ENCODE assay signal across 9 cellular contexts in the genomic region with DNA sequence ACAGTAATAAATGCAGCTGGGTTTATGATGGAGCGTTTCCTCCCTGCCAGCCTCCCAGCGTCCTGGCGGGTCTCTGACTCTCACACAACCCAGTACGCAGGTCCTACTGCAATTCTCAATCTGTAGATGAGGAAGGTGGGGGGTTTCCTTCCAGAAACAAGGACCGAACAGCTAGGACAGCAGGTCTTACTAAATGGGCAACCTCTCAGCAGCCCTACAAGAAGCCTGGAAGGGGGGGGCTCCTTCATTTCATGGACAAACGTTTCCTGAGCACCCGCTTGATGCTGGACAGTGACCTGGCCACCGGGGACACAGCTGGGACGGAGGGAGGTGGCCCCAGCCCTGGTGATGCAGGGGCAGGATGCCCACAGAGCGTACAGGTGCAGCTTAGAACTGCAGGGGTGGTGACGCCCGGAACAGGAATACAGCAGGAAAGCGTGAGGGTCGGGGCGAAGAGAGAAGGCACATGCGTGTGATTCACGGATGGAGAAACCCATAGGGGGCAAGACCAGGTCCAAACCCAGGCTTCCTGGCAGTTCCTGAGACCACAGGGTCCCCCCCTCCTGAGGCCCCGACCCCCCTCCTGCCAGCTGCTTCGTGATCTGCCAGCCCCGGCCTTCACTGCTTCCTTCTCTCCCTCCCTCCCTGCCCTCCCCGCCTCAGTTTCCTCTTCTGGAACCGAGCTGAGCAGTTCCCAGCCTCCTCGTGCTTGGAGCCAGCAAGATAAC. TPM values are rescaled to one million over a fixed set of nuclear protein-coding genes. Genes with fewer than 3 reads are reported as not detected.
DNase-seq lines count a peak whose midpoint lies in the region; TF ChIP-seq lines count a peak whose summit lies in the region.
"Had no signal": no experiment of that assay in that cellular context is flagged by ENCODE, and none has a peak within 500 bp of the region (broad histone marks: within the 10 kb centered on the region; RNA-seq: fewer than 3 reads in every experiment).

No MANE protein-coding gene starts in this region.

- TF ChIP-seq CTCF in H9 (conservative IDR thresholded peaks at IDR 0.05): no peak
- TF ChIP-seq CTCF in fibroblast of lung (conservative IDR thresholded peaks at IDR 0.05 in 1 of 2, IDR thresholded peaks at IDR 0.05 in 1 of 2; ENCODE audit: low read depth in 1 of 2, low read length in 2 of 2): no peak
- TF ChIP-seq CTCF in sigmoid colon (IDR thresholded peaks at IDR 0.05): no peak

- no peaks in the 10 kb centered on the region for H3K9me3 ChIP-seq in H9 (ENCODE audit: control insufficient read depth, low read depth, low read length)
- H3K9me3 ChIP-seq in fibroblast of lung (ENCODE audit: control insufficient read depth, insufficient read depth, low read depth, low read length): no peaks in the 10 kb centered on the region
- H3K9me3 ChIP-seq in sigmoid colon: no peaks in the 10 kb centered on the region

- no peak overlapping the region for H3K23ac ChIP-seq in H9 (ENCODE audit: insufficient read length, low read depth, low read length)

- no peak overlapping the region for H4K91ac ChIP-seq in H9 (ENCODE audit: insufficient read length, low read depth, low read length)

- peak overlapping the region in 1 of 4 experiments; percentile 7 for H3K4me3 ChIP-seq in fibroblast of lung (replicated peaks in 1 of 4; ENCODE audit: control extremely low read depth in 1 of 4, insufficient read depth in 1 of 4, low read depth in 3 of 4, low read length in 4 of 4)
- peak overlapping the region in 3 of 4 donors; percentile 41 to 53 (median 48) for H3K4me3 ChIP-seq in sigmoid colon

- H4K5ac ChIP-seq in H9 (ENCODE audit: insufficient read length, low read depth, low read length): no peak overlapping the region

- H3K36me3 Mint-ChIP-seq in H9 (ENCODE audit: insufficient read depth in 1 of 3, low read depth in 3 of 3): 0 out of 7 replicates have a peak, but pooled peaks cover 0 to 2% (median 0%) of the 10 kb centered on the region in 3 experiments

- H3K9ac ChIP-seq in H9 (ENCODE audit: extremely low read depth, insufficient read length, low read length) (no peak overlapping the region), fibroblast of lung (ENCODE audit: insufficient read depth, low read length) (no peak overlapping the region)

- H3T11ph ChIP-seq in H9 (ENCODE audit: low read length): no peak overlapping the region

- TF ChIP-seq EP300 in sigmoid colon (IDR thresholded peaks at IDR 0.05): no peak

- H3K14ac ChIP-seq in H9 (ENCODE audit: insufficient read depth, low read length): no peak overlapping the region

- H3K36me3 ChIP-seq in fibroblast of lung (ENCODE audit: control insufficient read depth, insufficient read depth, low read length) (no peaks in the 10 kb centered on the region), sigmoid colon (no peaks in the 10 kb centered on the region)

- H3K79me1 ChIP-seq in H9 (ENCODE audit: insufficient read depth, low read depth, low read length, poor library complexity, severe bottlenecking): no peaks in the 10 kb centered on the region

- H3K9me3 Mint-ChIP-seq in H9: no peaks in the 10 kb centered on the region

- no peak overlapping the region for H3K4ac ChIP-seq in H9 (ENCODE audit: low read depth, low read length)

- H3K4me2 ChIP-seq in H9 (ENCODE audit: insufficient read depth, insufficient read length, low read length) (peak overlapping the region; percentile 48), fibroblast of lung (ENCODE audit: extremely low read depth, insufficient read depth, low read length) (peak overlapping the region; percentile 35)

- H4K20me1 ChIP-seq in H9 (ENCODE audit: control insufficient read depth, insufficient read depth, insufficient read length) (no peaks in the 10 kb centered on the region), fibroblast of lung (ENCODE audit: control insufficient read depth, extremely low read depth, insufficient read depth, low read length) (no peaks in the 10 kb centered on the region)

- H3K27ac ChIP-seq in H9 (ENCODE audit: insufficient read length, low read depth, low read length) (no peak overlapping the region), fibroblast of lung (ENCODE audit: insufficient read depth, low read length) (no peak overlapping the region), sigmoid colon (no peak overlapping the region), caudate nucleus (ENCODE audit: low read depth, low read length) (no peak overlapping the region)

- no peak overlapping the region for H4K8ac ChIP-seq in H9 (replicated peaks; ENCODE audit: insufficient read length, low read depth, low read length)

- peaks cover 20% of the 10 kb centered on the region for H3K27me3 Mint-ChIP-seq in H9 (ENCODE audit: low read depth)

- intact Hi-C loops in sigmoid colon (cut with DNase I): no loop called here

- no peak overlapping the region for H2BK20ac ChIP-seq in H9 (ENCODE audit: low read depth, low read length, poor library complexity, severe bottlenecking)

- H2BK12ac ChIP-seq in H9 (ENCODE audit: insufficient read length, low read depth, low read length): no peak overlapping the region

- no peak for TF ChIP-seq POLR2A in sigmoid colon (IDR thresholded peaks at IDR 0.05)

- H2BK5ac ChIP-seq in H9 (ENCODE audit: insufficient read length, low read length): no peak overlapping the region

- no peak overlapping the region for H2BK15ac ChIP-seq in H9 (ENCODE audit: low read depth, low read length)

- H2AK5ac ChIP-seq in H9 (ENCODE audit: insufficient read length, low read length): no peak overlapping the region

- no peak overlapping the region for H3K56ac ChIP-seq in H9 (ENCODE audit: insufficient read length, low read depth, low read length)

- DNase-seq in H9 (no peak), RKO (ENCODE audit: low spot score) (peak; percentile 14), fibroblast of lung (ENCODE audit: low read depth in 2 of 2) (no peak), sigmoid colon (peak; percentile 64), NCI-H510A treated with DMSO at 0.1 percent for 48 hours (lab: John Stamatoyannopoulos, UW) (no peak), caudate nucleus (lab: John Stamatoyannopoulos, UW) (no peak), GF-D8 (lab: John Stamatoyannopoulos, UW) (no peak), kidney glomerular epithelial cell (lab: John Stamatoyannopoulos, UW) (no peak)
- DNase-seq: GOT3 had no signal

- H3K18ac ChIP-seq in H9 (ENCODE audit: insufficient read length, low read depth, low read length): no peak overlapping the region

- H2AFZ ChIP-seq in H9 (ENCODE audit: low read length) (no peak overlapping the region), fibroblast of lung (ENCODE audit: low read length) (no peak overlapping the region)

- peak overlapping the region; percentile 75 to 89 for H3K4me3 Mint-ChIP-seq in H9

- no peaks in the 10 kb centered on the region; the same call in 1 of the 2 replicates for H3K27me3 ChIP-seq in H9 (ENCODE audit: insufficient read depth, low read length)
- peaks cover 13% of the 10 kb centered on the region for H3K27me3 ChIP-seq in fibroblast of lung (ENCODE audit: control insufficient read depth, insufficient read depth, low read length)
- H3K27me3 ChIP-seq in sigmoid colon: peaks cover 28 to 74% (median 71%) of the 10 kb centered on the region in 3 donors

- H2BK120ac ChIP-seq in H9 (ENCODE audit: low read depth, low read length, poor library complexity, severe bottlenecking): no peak overlapping the region

- H3K27ac Mint-ChIP-seq in H9: peak overlapping the region in 1 of 3 experiments; percentile 46; a peak in 1 of 7 replicates

- no peaks in the 10 kb centered on the region; the same call in 1 of the 2 replicates for H3K4me1 ChIP-seq in H9 (ENCODE audit: insufficient read depth, low read length)
- no peaks in the 10 kb centered on the region for H3K4me1 ChIP-seq in fibroblast of lung (ENCODE audit: control insufficient read depth, extremely low read depth, insufficient read depth, low read length)
- H3K4me1 ChIP-seq in sigmoid colon: peaks cover 0 to 24% (median 21%) of the 10 kb centered on the region in 4 donors

- H3K79me2 ChIP-seq in H9 (ENCODE audit: insufficient read depth, low read length): no peaks in the 10 kb centered on the region
- no peaks in the 10 kb centered on the region for H3K79me2 ChIP-seq in fibroblast of lung (ENCODE audit: control insufficient read depth, insufficient read depth, low read length)

- peaks cover 9 to 18% of the 10 kb centered on the region in 2 experiments for H3K4me1 Mint-ChIP-seq in H9

- peaks cover 5% of the 10 kb centered on the region for H3K23me2 ChIP-seq in H9 (ENCODE audit: insufficient read length, low read depth, low read length, poor library complexity, severe bottlenecking)

- WGBS in H9 (ENCODE audit: extremely low coverage, insufficient read length, low lambda C conversion rate): no CpG with 5 or more reads among the region's 23 CpGs
- 2 to 5% methylated on average over 23 of the region's 23 CpGs for WGBS in sigmoid colon, 2 donors

RNA-seq across cellular contexts. Expression of gene C2CD4C, which starts 0.7 kb away (rescaled TPM):
- total RNA-seq in H9 (2021) (14.6 and 15.4 TPM in 2 replicates), fibroblast of lung (under 0.01 and 0.17 TPM in 2 replicates), sigmoid colon (1 to 10 TPM in 1 of 4 donors, under 1 TPM in 3; 0.55 to 1.2 (median 0.76) TPM)
- polyA plus RNA-seq in fibroblast of lung (0.05 TPM in 1 of 2 replicates, not detected in the other), sigmoid colon (under 1 TPM in 2 of 3 donors, not detected in 1; under 0.01 to 0.96 TPM)
- 0.10 TPM in 1 of 2 replicates, not detected in the other for polyA plus RNA-seq in fibroblast of lung (2012)
- polyA minus RNA-seq in fibroblast of lung (ENCODE audit: low replicate concordance): not detected in 2 replicates

RNA-seq across cellular contexts. Expression of gene SHC2, which starts 51.2 kb away (rescaled TPM):
- total RNA-seq in H9 (2021) (16.6 and 18.0 TPM in 2 replicates), fibroblast of lung (2.5 and 3.3 TPM in 2 replicates), sigmoid colon (10 to 100 TPM; 17.8 to 49.9 (median 24.9) TPM)
- polyA plus RNA-seq in fibroblast of lung (0.02 and 0.28 TPM in 2 replicates), sigmoid colon (10 to 100 TPM in 1 of 3 donors, 1 to 10 TPM in 2; 1.8 to 10.8 (median 9.3) TPM)
- polyA plus RNA-seq in fibroblast of lung (2012): 0.23 and 0.63 TPM in 2 replicates
- polyA minus RNA-seq in fibroblast of lung (ENCODE audit: low replicate concordance): 0.59 and 0.85 TPM in 2 replicates

Comparison
In these comparisons a context has a peak if more than half of its experiments do, and no peak if none do; other contexts are left out.
1. DNase-seq: peak in RKO (single experiment) and sigmoid colon (single experiment); none in H9 (single experiment), fibroblast of lung (0 of 2), NCI-H510A treated with DMSO at 0.1 percent for 48 hours (single experiment), caudate nucleus (0 of 61), GF-D8 (single experiment) and kidney glomerular epithelial cell (single experiment).